Comparison of ENCODE assay signal across 21 cellular contexts in the genomic region with DNA sequence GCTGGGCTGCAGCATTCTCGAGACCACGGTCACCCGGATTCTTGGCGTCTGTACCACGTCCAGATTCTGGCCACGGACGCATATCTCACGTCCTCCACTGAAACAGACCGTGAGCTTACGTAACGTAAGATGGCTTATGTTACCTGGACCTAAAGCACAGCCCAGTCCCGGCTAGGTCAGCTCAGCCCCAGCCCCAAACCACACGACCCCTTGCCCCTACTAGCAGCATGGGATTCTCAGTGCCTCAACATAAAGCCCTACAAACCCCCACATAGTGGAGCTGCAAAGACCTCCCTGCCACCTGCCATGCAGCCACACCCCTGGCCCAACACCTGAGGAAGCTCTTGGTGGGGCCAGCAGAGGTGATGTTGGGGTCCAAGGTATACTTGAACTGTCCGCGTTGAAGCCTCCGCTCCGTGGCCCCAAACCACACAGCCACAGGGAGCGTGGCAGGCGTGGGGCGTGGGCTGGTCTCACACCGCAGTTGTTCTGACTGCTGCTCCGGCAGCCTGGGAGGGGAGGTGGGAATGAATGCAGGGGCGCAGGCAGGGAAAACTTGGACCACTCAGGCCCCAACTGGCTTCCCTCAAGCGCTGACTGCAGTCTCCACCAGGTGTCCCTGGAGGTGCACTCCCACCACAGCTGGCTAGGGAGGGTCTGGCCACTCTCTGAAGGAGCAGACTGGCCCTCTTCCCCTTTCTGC. TPM values are rescaled to one million over a fixed set of nuclear protein-coding genes. Genes with fewer than 3 reads are reported as not detected.
A peak's percentile ranks its signal among the peaks of the same experiment; 100 is the strongest.
DNase-seq lines count a peak whose midpoint lies in the region; ATAC-seq and TF ChIP-seq lines count a peak whose summit lies in the region.
"Had no signal": no experiment of that assay in that cellular context is flagged by ENCODE, and none has a peak within 500 bp of the region (broad histone marks: within the 10 kb centered on the region; RNA-seq: fewer than 3 reads in every experiment).

No MANE protein-coding gene starts in this region.

- CTCF ChIA-PET in IMR-90 (lab: Yijun Ruan, JAX) = interaction anchor here (1.0 to 1.1 kb wide), 2 partner anchors 15 to 20 kb away, joined by 3 to 4 read pairs; no protein-coding TSS in a partner anchor

- H2AK5ac ChIP-seq in IMR-90 (ENCODE audit: low read depth, low read length) = no peak overlapping the region

- no peaks in the 10 kb centered on the region for H3K79me1 ChIP-seq in IMR-90 (ENCODE audit: low read depth in 1 of 2, low read length in 2 of 2)

- dilution Hi-C loops in IMR-90 (cut with HindIII; ENCODE audit: low sequenced_read_pairs, unreplicated experiment) = no loop called here

- TSS peak; percentile 39 for BruUV-seq in IMR-90 (replicated peaks; lab: Mats Ljungman, UMichigan)

- peak; percentile 27 for TF ChIP-seq CTCF in DND-41 (IDR thresholded peaks at IDR 0.05; ENCODE audit: borderline replicate concordance, extremely low read depth, low read length, poor library complexity, severe bottlenecking)
- no peak for TF ChIP-seq CTCF in IMR-90 (conservative IDR thresholded peaks at IDR 0.05; ENCODE audit: low read depth, low read length)
- peak; percentile 10 for TF ChIP-seq CTCF in choroid plexus epithelial cell (conservative IDR thresholded peaks at IDR 0.05; ENCODE audit: low read depth, low read length)
- TF ChIP-seq CTCF in lower lobe of right lung (IDR thresholded peaks at IDR 0.05) = no peak
- TF ChIP-seq CTCF in vagina (IDR thresholded peaks at IDR 0.05) = no peak

- H4K8ac ChIP-seq in IMR-90 (ENCODE audit: low read depth in 2 of 2, low read length in 2 of 2) = no peak overlapping the region

- WGBS in IMR-90 (ENCODE audit: extremely low coverage in 2 of 2, insufficient read length in 1 of 2), 2 experiments = 100% methylated on average over 8 of the region's 24 CpGs; no CpG with 5 or more reads in 1 of the 2 experiments

- H2AFZ ChIP-seq in DND-41 (ENCODE audit: low read depth, low read length) (no peak overlapping the region), IMR-90 (replicated peaks; ENCODE audit: low read length, poor library complexity) (peak overlapping the region; percentile 11)

- ATAC-seq in DND-41 (ENCODE audit: insufficient read depth, low read depth) (no peak), IMR-90 (ENCODE audit: low read depth) (no peak), lower lobe of right lung (no peak), GM21515 (IDR thresholded peaks at IDR 0.05; ENCODE audit: unreplicated experiment) (no peak)
- ATAC-seq: natural killer cell treated with Interleukin-12 subunit alpha and Interleukin-12 subunit beta and Interleukin-15 and Interleukin-18, amount 100 ng/mL, for 72 hours; stimulated activated memory B cell treated with anti-CD40 and anti-IgM and Interleukin-4, amounts not matched to agents 10 μg/mL and 1 μg/mL and 100 μg/mL, for 72 hours; T-helper 17 cell had no signal

- TF ChIP-seq POLR2A in IMR-90 (IDR thresholded peaks at IDR 0.05; ENCODE audit: low read depth, low read length) (no peak), vagina (IDR thresholded peaks at IDR 0.05) (no peak)

- no peak overlapping the region for H4K5ac ChIP-seq in IMR-90 (ENCODE audit: low read depth, low read length)

- no peak overlapping the region for H2BK120ac ChIP-seq in IMR-90 (ENCODE audit: low read depth, low read length)

- H2BK20ac ChIP-seq in IMR-90 (ENCODE audit: low read depth, low read length) = no peak overlapping the region

- H2BK15ac ChIP-seq in IMR-90 (ENCODE audit: low read depth, low read length) = no peak overlapping the region

- in situ Hi-C loops in IMR-90 (cut with MboI; ENCODE audit: low sequenced_read_pairs) = no loop called here

- H3K27me3 ChIP-seq in DND-41 (ENCODE audit: insufficient read depth, low read length, poor library complexity) (no peaks in the 10 kb centered on the region), IMR-90 (ENCODE audit: control insufficient read depth, insufficient read depth, low read length) (no peaks in the 10 kb centered on the region), lower lobe of right lung (ENCODE audit: low read depth) (no peaks in the 10 kb centered on the region), vagina (no peaks in the 10 kb centered on the region)
- H3K27me3 ChIP-seq: esophagus squamous epithelium had no signal

- H3K27ac ChIP-seq in DND-41 (ENCODE audit: low read length) (no peak overlapping the region), IMR-90 (ENCODE audit: insufficient read depth, low read length) (no peak overlapping the region), lower lobe of right lung (no peak overlapping the region), vagina (no peak overlapping the region)
- H3K27ac ChIP-seq: HL-60 had no signal

- H3K4me1 ChIP-seq in DND-41 (ENCODE audit: insufficient read depth, low read length) = no peaks in the 10 kb centered on the region
- H3K4me1 ChIP-seq in IMR-90 (ENCODE audit: control insufficient read depth, insufficient read depth, low read length) = no peaks in the 10 kb centered on the region
- no peaks in the 10 kb centered on the region for H3K4me1 ChIP-seq in lower lobe of right lung
- peaks cover 19% of the 10 kb centered on the region for H3K4me1 ChIP-seq in vagina

- H3K36me3 ChIP-seq in DND-41 (ENCODE audit: insufficient read depth, low read length) (no peaks in the 10 kb centered on the region), IMR-90 (ENCODE audit: control insufficient read depth, insufficient read depth, low read length) (peaks cover 66% of the 10 kb centered on the region), lower lobe of right lung (peaks cover 89% of the 10 kb centered on the region), vagina (peaks cover 0 to 87% of the 10 kb centered on the region in 2 donors)

- TF ChIP-seq RAD21 in IMR-90 (IDR thresholded peaks at IDR 0.05; ENCODE audit: low read length) = no peak

- H3K56ac ChIP-seq in IMR-90 (ENCODE audit: extremely low read depth, insufficient read depth, low read length) = no peak overlapping the region

- H3K14ac ChIP-seq in IMR-90 (replicated peaks; ENCODE audit: low read depth, low read length) = no peak overlapping the region

- H4K91ac ChIP-seq in IMR-90 (ENCODE audit: insufficient read depth, low read depth, low read length) = no peak overlapping the region

- intact Hi-C loops in IMR-90 (cut with micrococcal nuclease) = no loop called here
- intact Hi-C loops in lower lobe of right lung (cut with DNase I) = no loop called here
- intact Hi-C loops in vagina (cut with DNase I) = no loop called here

- H3K79me2 ChIP-seq in DND-41 (ENCODE audit: insufficient read depth, low read length) = no peaks in the 10 kb centered on the region

- H3K4ac ChIP-seq in IMR-90 (ENCODE audit: low read depth, low read length) = no peak overlapping the region

- POLR2A ChIA-PET in IMR-90 (lab: Charles Lee; ENCODE audit: unreplicated experiment) = interaction anchor here (0.5 kb wide), 1 partner anchor 11 kb away, joined by 3 read pairs; no protein-coding TSS in a partner anchor

- no peak overlapping the region for H2AK9ac ChIP-seq in IMR-90 (replicated peaks; ENCODE audit: low read depth, low read length, poor library complexity)

- H3K23ac ChIP-seq in IMR-90 (ENCODE audit: low read depth, low read length) = no peak overlapping the region

- no peaks in the 10 kb centered on the region for H3K9me3 ChIP-seq in DND-41 (ENCODE audit: insufficient read depth, low read length, severe bottlenecking)
- H3K9me3 ChIP-seq in IMR-90 (ENCODE audit: control insufficient read depth, insufficient read depth, low read length) = no peaks in the 10 kb centered on the region
- H3K9me3 ChIP-seq in lower lobe of right lung = no peaks in the 10 kb centered on the region
- H3K9me3 ChIP-seq in vagina = no peaks in the 10 kb centered on the region
- H3K9me3 ChIP-seq: esophagus squamous epithelium had no signal

- no peak overlapping the region for H3K4me2 ChIP-seq in DND-41 (ENCODE audit: insufficient read depth, low read length)
- no peak overlapping the region for H3K4me2 ChIP-seq in IMR-90 (ENCODE audit: low read depth, low read length)

- H4K20me1 ChIP-seq in DND-41 (ENCODE audit: insufficient read depth, low read length) = 0 out of 2 replicates have a peak, but pooled peaks cover 5% of the 10 kb centered on the region
- no peaks in the 10 kb centered on the region; the same call in 1 of the 2 replicates for H4K20me1 ChIP-seq in IMR-90 (ENCODE audit: insufficient read depth, low read length)

- H2BK5ac ChIP-seq in IMR-90 (ENCODE audit: low read depth, low read length, poor library complexity, severe bottlenecking) = no peak overlapping the region

- H3K4me3 ChIP-seq in DND-41 (ENCODE audit: low read depth in 1 of 2, low read length in 2 of 2) (no peak overlapping the region), IMR-90 (ENCODE audit: insufficient read depth, low read depth, low read length) (no peak overlapping the region), choroid plexus epithelial cell (ENCODE audit: low read depth, low read length) (no peak overlapping the region), lower lobe of right lung (no peak overlapping the region), vagina (no peak overlapping the region)
- H3K4me3 ChIP-seq: esophagus squamous epithelium had no signal

- H3K9ac ChIP-seq in DND-41 (ENCODE audit: low read depth, low read length) (no peak overlapping the region), IMR-90 (ENCODE audit: low read depth, low read length) (no peak overlapping the region)

- H3K9me1 ChIP-seq in IMR-90 (ENCODE audit: insufficient read depth, low read length) = no peaks in the 10 kb centered on the region

- no peak overlapping the region for H3K18ac ChIP-seq in IMR-90 (ENCODE audit: low read depth, low read length)

- no peak for DNase-seq in DND-41
- DNase-seq in IMR-90 = no peak
- no peak for DNase-seq in choroid plexus epithelial cell (ENCODE audit: low read depth)
- peak; percentile 23 for DNase-seq in lower lobe of right lung
- no peak for DNase-seq in vagina (ENCODE audit: extremely low spot score in 2 of 2)
- no peak for DNase-seq in cerebellar nuclear complex (lab: John Stamatoyannopoulos, UW)
- DNase-seq in NOMO-1 treated with dmso at 0.1 percent for 144 hours (lab: John Stamatoyannopoulos, UW; ENCODE audit: unreplicated experiment) = no peak
- DNase-seq: activated B cell treated with CpG ODN at 0.5 μM for 24 hours; activated CD4-positive, alpha-beta memory T cell treated with anti-CD3 and anti-CD28 coated beads, Interleukin-2, amount 10 ng/mL, durations not matched to agents 7 days and 5 days; activated T-cell treated with anti-CD3 and anti-CD28 coated beads, Interleukin-2, amount 50 U/mL, for 48 hours; esophagus squamous epithelium; HCEC 1CT; KBM-7; mesenchymal stem cell; SIG-M5; stimulated activated CD4-positive, alpha-beta T cell treated with anti-CD3 and anti-CD28 coated beads, Interleukin-15, amount 100 ng/mL, for 24 hours; T-helper 17 cell had no signal

RNA-seq across cellular contexts. Expression of a gene that starts 14.5 kb away (rescaled TPM):
- 5.2 and 9.2 TPM in 2 replicates for total RNA-seq in IMR-90 (2012; rRNA removed)
- 25.3 and 27.0 TPM in 2 replicates for polyA plus RNA-seq in IMR-90 (2012; rRNA removed)
- polyA plus RNA-seq in IMR-90 (2012; cell fraction: cytosol; rRNA removed) = 11.3 and 16.3 TPM in 2 replicates
- 156 and 317 TPM in 2 replicates for polyA plus RNA-seq in IMR-90 (2012; cell fraction: nucleus; rRNA removed; ENCODE audit: low replicate concordance)
- total RNA-seq in lower lobe of right lung = 94.3 TPM
- 257 TPM for total RNA-seq in vagina

RNA-seq across cellular contexts. Expression of a gene that starts 24.5 kb away (rescaled TPM):
- total RNA-seq in IMR-90 (2012; rRNA removed) (15.3 and 16.1 TPM in 2 replicates), lower lobe of right lung (8.6 TPM), vagina (11.5 TPM)
- 11.0 TPM in 2 replicates for polyA plus RNA-seq in IMR-90 (2012; rRNA removed)
- 11.0 and 14.3 TPM in 2 replicates for polyA plus RNA-seq in IMR-90 (2012; cell fraction: cytosol; rRNA removed)
- polyA plus RNA-seq in IMR-90 (2012; cell fraction: nucleus; rRNA removed; ENCODE audit: low replicate concordance) = 4.0 and 4.7 TPM in 2 replicates

RNA-seq across cellular contexts. Expression of a gene that starts 24.7 kb away (rescaled TPM):
- total RNA-seq in IMR-90 (2012; rRNA removed) = 81.9 and 131 TPM in 2 replicates
- polyA plus RNA-seq in IMR-90 (2012; rRNA removed) = 220 and 240 TPM in 2 replicates
- polyA plus RNA-seq in IMR-90 (2012; cell fraction: cytosol; rRNA removed) = 76.2 and 162 TPM in 2 replicates
- polyA plus RNA-seq in IMR-90 (2012; cell fraction: nucleus; rRNA removed; ENCODE audit: low replicate concordance) = 19.3 and 97.5 TPM in 2 replicates
- total RNA-seq in lower lobe of right lung = 153 TPM
- 251 TPM for total RNA-seq in vagina

RNA-seq across cellular contexts. Expression of a gene that starts 31.1 kb away (rescaled TPM):
- 7.2 and 10.8 TPM in 2 replicates for total RNA-seq in IMR-90 (2012; rRNA removed)
- 6.8 and 7.2 TPM in 2 replicates for polyA plus RNA-seq in IMR-90 (2012; rRNA removed)
- polyA plus RNA-seq in IMR-90 (2012; cell fraction: cytosol; rRNA removed) = 3.8 and 4.0 TPM in 2 replicates
- polyA plus RNA-seq in IMR-90 (2012; cell fraction: nucleus; rRNA removed; ENCODE audit: low replicate concordance) = 8.2 and 14.4 TPM in 2 replicates
- 5.9 TPM for total RNA-seq in lower lobe of right lung
- 13.8 TPM for total RNA-seq in vagina

RNA-seq across cellular contexts. Expression of a gene that starts 43.4 kb away (rescaled TPM):
- total RNA-seq in IMR-90 (2012; rRNA removed) (not detected in 2 replicates), lower lobe of right lung (not detected), vagina (not detected)
- not detected in 2 replicates for polyA plus RNA-seq in IMR-90 (2012; rRNA removed)
- polyA plus RNA-seq in IMR-90 (2012; cell fraction: cytosol; rRNA removed) = not detected in 2 replicates
- 0.07 TPM in 1 of 2 replicates, not detected in the other for polyA plus RNA-seq in IMR-90 (2012; cell fraction: nucleus; rRNA removed; ENCODE audit: low replicate concordance)
- total RNA-seq: activated B cell treated with CpG ODN at 0.5 μM for 24 hours; activated CD4-positive, alpha-beta memory T cell treated with anti-CD3 and anti-CD28 coated beads, Interleukin-2, amount 10 ng/mL, durations not matched to agents 7 days and 5 days; esophagus squamous epithelium; natural killer cell treated with Interleukin-12 subunit alpha and Interleukin-12 subunit beta and Interleukin-15 and Interleukin-18, amount 100 ng/mL, for 72 hours; T-helper 17 cell had no signal

Comparison
In these comparisons a context has a peak if more than half of its experiments do, and no peak if none do; other contexts are left out.
1. CTCF ChIP-seq: peak in DND-41 (single experiment) and choroid plexus epithelial cell (single experiment); none in IMR-90 (single experiment), lower lobe of right lung (single experiment) and vagina (0 of 3).